ENCODE assay signal across 8 cellular contexts in genomic region chr16:23504076-23504452, GRCh38. TPM values are rescaled to one million over a fixed set of nuclear protein-coding genes. Genes with fewer than 3 reads are reported as not detected.
DNase-seq lines count a peak whose midpoint lies in the region; ATAC-seq and TF ChIP-seq lines count a peak whose summit lies in the region.

No MANE protein-coding gene starts in this region.

- H3K79me2 ChIP-seq in SK-N-SH (ENCODE audit: insufficient read depth) = peaks cover 99% of the 10 kb centered on the region

- no peaks in the 10 kb centered on the region for H3K27me3 Mint-ChIP-seq in T-helper 2 cell treated with Interferon-gamma antibody and Interleukin-4, amounts not matched to agents 5 μg/mL and 100 μg/mL, for 36 hours (ENCODE audit: low read depth)
- H3K27me3 Mint-ChIP-seq in glutamatergic neuron (ENCODE audit: unreplicated experiment) = peaks cover 18% of the 10 kb centered on the region

- H3F3A ChIP-seq in SK-N-SH (replicated peaks; ENCODE audit: insufficient read depth) = peaks cover 16% of the 10 kb centered on the region

- peaks cover 94% of the 10 kb centered on the region for H4K20me1 ChIP-seq in SK-N-SH (ENCODE audit: insufficient read depth)

- H2AFZ ChIP-seq in SK-N-SH (ENCODE audit: low read depth) = no peak overlapping the region

- H3K4me1 ChIP-seq in SK-N-SH (ENCODE audit: control insufficient read depth in 1 of 2, insufficient read depth in 2 of 2, low read depth in 1 of 2, low read length in 1 of 2) = peaks cover 14 to 19% of the 10 kb centered on the region in 2 experiments; a peak in 3 of 4 replicates
- peaks cover 27 to 50% of the 10 kb centered on the region in 2 donors for H3K4me1 ChIP-seq in thoracic aorta (ENCODE audit: control insufficient read depth in 1 of 2, low read depth in 2 of 2)

- TF ChIP-seq RAD21 in SK-N-SH (IDR thresholded peaks at IDR 0.05; ENCODE audit: low read length) = no peak

- DNase-seq in SK-N-SH (no peak), glutamatergic neuron (no peak), thoracic aorta (ENCODE audit: low spot score) (no peak), NCI-H1417 (lab: John Stamatoyannopoulos, UW) (no peak), middle frontal gyrus (ENCODE audit: extremely low spot score, low spot score) (no peak)
- DNase-seq in T-helper 2 cell treated with Interferon-gamma antibody and Interleukin-4, amounts not matched to agents 5 μg/mL and 100 μg/mL, for 36 hours (ENCODE audit: low spot score) = no peak

- H3K27ac Mint-ChIP-seq in T-helper 2 cell treated with Interferon-gamma antibody and Interleukin-4, amounts not matched to agents 5 μg/mL and 100 μg/mL, for 36 hours = no peak overlapping the region
- H3K27ac Mint-ChIP-seq in glutamatergic neuron (ENCODE audit: unreplicated experiment) = peak overlapping the region; percentile 59

- no peak overlapping the region for H3K9ac ChIP-seq in SK-N-SH

- H3K9me3 ChIP-seq in SK-N-SH (no peaks in the 10 kb centered on the region), thoracic aorta (no peaks in the 10 kb centered on the region)

- peaks cover 5% of the 10 kb centered on the region for H3K9me3 Mint-ChIP-seq in T-helper 2 cell treated with Interferon-gamma antibody and Interleukin-4, amounts not matched to agents 5 μg/mL and 100 μg/mL, for 36 hours
- peaks cover 14% of the 10 kb centered on the region for H3K9me3 Mint-ChIP-seq in glutamatergic neuron (ENCODE audit: unreplicated experiment)

- TF ChIP-seq EP300 in SK-N-SH (IDR thresholded peaks at IDR 0.05; ENCODE audit: borderline replicate concordance in 1 of 2, low read depth in 1 of 2, low read length in 1 of 2) = no peak

- H3K4me2 ChIP-seq in SK-N-SH = peak overlapping the region; percentile 37; the same call in 1 of the 2 replicates

- TF ChIP-seq CTCF in SK-N-SH (IDR thresholded peaks at IDR 0.05) (no peak), glutamatergic neuron (IDR thresholded peaks at IDR 0.05; ENCODE audit: partially characterized antibody, unreplicated experiment) (no peak), thoracic aorta (IDR thresholded peaks at IDR 0.05) (no peak)

- H3K9me2 ChIP-seq in SK-N-SH = no peaks in the 10 kb centered on the region

- no peak overlapping the region for H3K4me3 ChIP-seq in SK-N-SH (ENCODE audit: low read depth in 2 of 2, low read length in 1 of 2)
- no peak overlapping the region for H3K4me3 ChIP-seq in thoracic aorta

- POLR2A ChIA-PET in SK-N-SH (lab: Yijun Ruan, JAX) = no interaction called here

- peaks cover 0 to 9% of the 10 kb centered on the region in 2 experiments for H3K36me3 ChIP-seq in SK-N-SH (replicated peaks in 1 of 2; ENCODE audit: control insufficient read depth in 1 of 2, insufficient read depth in 2 of 2, low read length in 1 of 2)
- H3K36me3 ChIP-seq in thoracic aorta = no peaks in the 10 kb centered on the region

- H3K27ac ChIP-seq in SK-N-SH (ENCODE audit: low read depth in 2 of 2, low read length in 1 of 2) (peak overlapping the region in 1 of 2 experiments; percentile 59; a peak in 2 of 4 replicates), thoracic aorta (peak overlapping the region; percentile 58 to 69)

- peaks cover 67% of the 10 kb centered on the region for H3K4me1 Mint-ChIP-seq in T-helper 2 cell treated with Interferon-gamma antibody and Interleukin-4, amounts not matched to agents 5 μg/mL and 100 μg/mL, for 36 hours (ENCODE audit: low read depth)
- H3K4me1 Mint-ChIP-seq in glutamatergic neuron (ENCODE audit: low read depth, unreplicated experiment) = peaks cover 57% of the 10 kb centered on the region

- peaks cover 30% of the 10 kb centered on the region for H3K36me3 Mint-ChIP-seq in T-helper 2 cell treated with Interferon-gamma antibody and Interleukin-4, amounts not matched to agents 5 μg/mL and 100 μg/mL, for 36 hours (ENCODE audit: low read depth)
- no peaks in the 10 kb centered on the region for H3K36me3 Mint-ChIP-seq in glutamatergic neuron (ENCODE audit: unreplicated experiment)

- ATAC-seq in SK-N-SH treated with all-trans-retinoic acid at 6 μM for 48 hours (no peak), thoracic aorta (ENCODE audit: insufficient number of reproducible peaks, low FRiP score, low read depth) (no peak), GM21526 (IDR thresholded peaks at IDR 0.05; ENCODE audit: low FRiP score, unreplicated experiment) (no peak)

- 80% methylated on average over 5 of the region's 5 CpGs for WGBS in SK-N-SH (ENCODE audit: low lambda C conversion rate)

- H3K27me3 ChIP-seq in SK-N-SH (ENCODE audit: insufficient read depth) (no peaks in the 10 kb centered on the region), thoracic aorta (replicated peaks; ENCODE audit: insufficient read depth) (no peaks in the 10 kb centered on the region)

- CTCF ChIA-PET in SK-N-SH (lab: Yijun Ruan, JAX) = no interaction called here

- H3K4me3 Mint-ChIP-seq in T-helper 2 cell treated with Interferon-gamma antibody and Interleukin-4, amounts not matched to agents 5 μg/mL and 100 μg/mL, for 36 hours = peak overlapping the region; percentile 57
- no peak overlapping the region for H3K4me3 Mint-ChIP-seq in glutamatergic neuron (ENCODE audit: unreplicated experiment)

TF ChIP-seq in SK-N-SH, 30 proteins besides CTCF, POLR2A, EP300 and RAD21:
- no peak for TF ChIP-seq USF2 (IDR thresholded peaks at IDR 0.05; ENCODE audit: borderline replicate concordance, low read depth, low read length)
- no peak for TF ChIP-seq FOXM1 (IDR thresholded peaks at IDR 0.05; ENCODE audit: low read depth)
- TF ChIP-seq TAF1 (IDR thresholded peaks at IDR 0.05; ENCODE audit: borderline replicate concordance, low read depth, low read length) = no peak
- no peak for TF ChIP-seq GATA2 (CRISPR knock-in tag; IDR thresholded peaks at IDR 0.05)
- no peak for TF ChIP-seq GABPA (IDR thresholded peaks at IDR 0.05; ENCODE audit: low read depth)
- TF ChIP-seq SIN3A (IDR thresholded peaks at IDR 0.05; ENCODE audit: borderline replicate concordance, low read depth, low read length) = no peak
- TF ChIP-seq POLR2AphosphoS5 (IDR thresholded peaks at IDR 0.05; ENCODE audit: low read depth, low read length) = no peak
- TF ChIP-seq YY1 (IDR thresholded peaks at IDR 0.05; ENCODE audit: low read depth) = no peak
- no peak for TF ChIP-seq RCOR1 (IDR thresholded peaks at IDR 0.05; ENCODE audit: low read length)
- no peak for TF ChIP-seq NRF1 (IDR thresholded peaks at IDR 0.05; ENCODE audit: low read depth, low read length)

TF ChIP-seq in SK-N-SH treated with all-trans-retinoic acid at 6 μM for 48 hours, 23 proteins besides CTCF, POLR2A, EP300 and RAD21:
- TF ChIP-seq PPARA (CRISPR knock-in tag; IDR thresholded peaks at IDR 0.05; ENCODE audit: borderline replicate concordance) (no peak), CSRNP3 (CRISPR knock-in tag; IDR thresholded peaks at IDR 0.05) (no peak), ZFP3 (CRISPR knock-in tag; IDR thresholded peaks at IDR 0.05) (no peak), ZFP30 (CRISPR knock-in tag; IDR thresholded peaks at IDR 0.05) (no peak), CSDC2 (CRISPR knock-in tag; IDR thresholded peaks at IDR 0.05) (no peak), ZNF70 (CRISPR knock-in tag; IDR thresholded peaks at IDR 0.05) (no peak), SNAI2 (CRISPR knock-in tag; IDR thresholded peaks at IDR 0.05) (no peak), ISL1 (CRISPR knock-in tag; IDR thresholded peaks at IDR 0.05) (no peak), ZNF8 (CRISPR knock-in tag; IDR thresholded peaks at IDR 0.05) (no peak)

RNA-seq across cellular contexts. Expression of gene GGA2, which starts 6.2 kb away (rescaled TPM):
- 23.4 and 29.2 TPM in 2 replicates for polyA plus RNA-seq in SK-N-SH (2012; rRNA removed)
- 19.9 and 23.9 TPM in 2 replicates for polyA plus RNA-seq in SK-N-SH (2012; cell fraction: cytosol; rRNA removed)
- polyA plus RNA-seq in SK-N-SH (2012; cell fraction: nucleus; rRNA removed) = 52.4 and 82.2 TPM in 2 replicates
- 51.6 TPM for total RNA-seq in glutamatergic neuron (ENCODE audit: unreplicated experiment)
- 10 to 100 TPM; 61.7 to 61.9 TPM for total RNA-seq in thoracic aorta

RNA-seq across cellular contexts. Expression of gene COG7, which starts 51.1 kb away (rescaled TPM):
- polyA plus RNA-seq in SK-N-SH (2012; rRNA removed) = 33.0 and 34.7 TPM in 2 replicates
- polyA plus RNA-seq in SK-N-SH (2012; cell fraction: cytosol; rRNA removed) = 13.2 and 19.2 TPM in 2 replicates
- polyA plus RNA-seq in SK-N-SH (2012; cell fraction: nucleus; rRNA removed) = 81.8 and 105 TPM in 2 replicates
- 12.7 TPM for total RNA-seq in glutamatergic neuron (ENCODE audit: unreplicated experiment)
- total RNA-seq in thoracic aorta = 10 to 100 TPM; 27.8 to 37.6 TPM

RNA-seq across cellular contexts. Expression of gene EARS2, which starts 53.1 kb away (rescaled TPM):
- 23.2 and 37.4 TPM in 2 replicates for polyA plus RNA-seq in SK-N-SH (2012; rRNA removed)
- 19.1 and 24.7 TPM in 2 replicates for polyA plus RNA-seq in SK-N-SH (2012; cell fraction: cytosol; rRNA removed)
- 53.3 and 71.1 TPM in 2 replicates for polyA plus RNA-seq in SK-N-SH (2012; cell fraction: nucleus; rRNA removed)
- total RNA-seq in glutamatergic neuron (ENCODE audit: unreplicated experiment) (8.3 TPM), thoracic aorta (10 to 100 TPM; 26.3 to 29.8 TPM)

RNA-seq across cellular contexts. Expression of gene UBFD1, which starts 53.5 kb away (rescaled TPM):
- 66.1 and 68.9 TPM in 2 replicates for polyA plus RNA-seq in SK-N-SH (2012; rRNA removed)
- polyA plus RNA-seq in SK-N-SH (2012; cell fraction: cytosol; rRNA removed) = 53.4 and 67.1 TPM in 2 replicates
- polyA plus RNA-seq in SK-N-SH (2012; cell fraction: nucleus; rRNA removed) = 129 and 153 TPM in 2 replicates
- 103 TPM for total RNA-seq in glutamatergic neuron (ENCODE audit: unreplicated experiment)
- 10 to 100 TPM; 56.0 to 84.9 TPM for total RNA-seq in thoracic aorta
